5 cellular contexts compared by ENCODE assay signal in the genomic region with DNA sequence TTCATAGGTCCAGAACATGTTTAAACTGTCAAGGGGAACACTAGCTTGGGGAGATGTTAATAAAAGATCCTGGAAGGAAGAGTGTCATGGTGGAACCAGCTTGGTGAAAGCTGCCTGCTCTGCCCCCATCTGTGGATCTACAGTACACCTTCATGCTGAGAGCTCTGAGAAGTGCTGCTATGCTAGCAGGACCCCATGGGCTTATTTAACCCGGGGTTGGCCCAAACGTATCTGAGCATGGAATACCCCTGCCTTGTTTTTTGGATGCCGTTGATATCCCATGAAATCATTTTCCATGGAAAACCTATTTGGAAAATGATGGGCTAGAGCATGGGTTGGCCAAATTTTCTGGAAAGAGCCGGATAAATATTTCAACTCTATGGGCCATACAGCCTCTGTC.
"Had no signal": no experiment of that assay in that cellular context is flagged by ENCODE, and none has a peak within 500 bp of the region (broad histone marks: within the 10 kb centered on the region; RNA-seq: fewer than 3 reads in every experiment).

No MANE protein-coding gene starts in this region.

- DNase-seq: IMR-90, KBM-7, KG1 had no signal

- H3K27ac ChIP-seq: HL-60 had no signal

- H3K4me3 ChIP-seq: K562 had no signal
